1 cellular context compared by ENCODE assay signal in the genomic region with DNA sequence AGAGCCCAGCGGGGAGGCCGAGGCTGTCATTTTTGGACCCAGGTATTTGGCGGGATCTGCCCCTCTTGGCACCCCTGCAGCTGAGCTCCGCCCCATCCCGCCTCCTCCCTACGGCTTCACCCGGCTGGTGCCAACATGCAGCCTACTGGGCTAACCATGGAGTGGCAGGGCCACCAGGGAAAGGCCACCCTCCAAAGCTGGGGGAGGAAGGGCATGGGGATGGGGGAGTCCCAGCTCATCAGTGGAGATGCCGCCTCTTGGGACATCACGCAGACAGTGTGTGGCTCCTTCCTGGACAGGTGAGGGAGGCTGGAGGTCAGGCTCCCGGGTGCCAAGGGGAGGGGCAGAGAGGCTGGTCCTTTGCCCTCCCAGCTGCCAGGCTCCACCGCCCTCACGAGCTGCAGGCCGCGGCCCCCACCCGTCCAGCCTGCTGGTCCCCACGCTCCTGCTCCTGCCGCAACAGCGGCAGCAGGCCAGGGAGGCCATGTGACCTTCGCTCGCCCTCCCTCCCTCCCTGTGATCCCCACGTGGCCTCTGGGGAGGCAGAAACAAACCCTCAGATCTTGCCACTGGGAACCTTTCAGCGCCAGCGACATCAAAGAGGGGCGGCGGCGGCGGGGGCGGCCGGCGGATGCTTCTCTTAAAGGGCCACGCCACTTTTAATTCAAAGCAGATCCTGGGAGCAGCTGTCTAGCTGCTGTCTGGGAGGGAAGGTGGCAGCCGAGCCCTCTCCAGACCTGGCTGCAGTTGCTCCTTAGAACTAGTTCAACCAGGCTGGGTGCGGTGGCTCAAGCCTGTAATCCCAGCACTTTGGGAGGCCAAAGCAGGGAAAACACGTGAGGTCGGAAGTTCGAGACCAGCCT.
TF ChIP-seq lines count a peak whose summit lies in the region.

No MANE protein-coding gene starts in this region.

TF ChIP-seq in HepG2, 621 proteins besides CTCF, POLR2A, EP300 and RAD21 (continued from another document and continues in another):
- TF ChIP-seq, protein P1, sequence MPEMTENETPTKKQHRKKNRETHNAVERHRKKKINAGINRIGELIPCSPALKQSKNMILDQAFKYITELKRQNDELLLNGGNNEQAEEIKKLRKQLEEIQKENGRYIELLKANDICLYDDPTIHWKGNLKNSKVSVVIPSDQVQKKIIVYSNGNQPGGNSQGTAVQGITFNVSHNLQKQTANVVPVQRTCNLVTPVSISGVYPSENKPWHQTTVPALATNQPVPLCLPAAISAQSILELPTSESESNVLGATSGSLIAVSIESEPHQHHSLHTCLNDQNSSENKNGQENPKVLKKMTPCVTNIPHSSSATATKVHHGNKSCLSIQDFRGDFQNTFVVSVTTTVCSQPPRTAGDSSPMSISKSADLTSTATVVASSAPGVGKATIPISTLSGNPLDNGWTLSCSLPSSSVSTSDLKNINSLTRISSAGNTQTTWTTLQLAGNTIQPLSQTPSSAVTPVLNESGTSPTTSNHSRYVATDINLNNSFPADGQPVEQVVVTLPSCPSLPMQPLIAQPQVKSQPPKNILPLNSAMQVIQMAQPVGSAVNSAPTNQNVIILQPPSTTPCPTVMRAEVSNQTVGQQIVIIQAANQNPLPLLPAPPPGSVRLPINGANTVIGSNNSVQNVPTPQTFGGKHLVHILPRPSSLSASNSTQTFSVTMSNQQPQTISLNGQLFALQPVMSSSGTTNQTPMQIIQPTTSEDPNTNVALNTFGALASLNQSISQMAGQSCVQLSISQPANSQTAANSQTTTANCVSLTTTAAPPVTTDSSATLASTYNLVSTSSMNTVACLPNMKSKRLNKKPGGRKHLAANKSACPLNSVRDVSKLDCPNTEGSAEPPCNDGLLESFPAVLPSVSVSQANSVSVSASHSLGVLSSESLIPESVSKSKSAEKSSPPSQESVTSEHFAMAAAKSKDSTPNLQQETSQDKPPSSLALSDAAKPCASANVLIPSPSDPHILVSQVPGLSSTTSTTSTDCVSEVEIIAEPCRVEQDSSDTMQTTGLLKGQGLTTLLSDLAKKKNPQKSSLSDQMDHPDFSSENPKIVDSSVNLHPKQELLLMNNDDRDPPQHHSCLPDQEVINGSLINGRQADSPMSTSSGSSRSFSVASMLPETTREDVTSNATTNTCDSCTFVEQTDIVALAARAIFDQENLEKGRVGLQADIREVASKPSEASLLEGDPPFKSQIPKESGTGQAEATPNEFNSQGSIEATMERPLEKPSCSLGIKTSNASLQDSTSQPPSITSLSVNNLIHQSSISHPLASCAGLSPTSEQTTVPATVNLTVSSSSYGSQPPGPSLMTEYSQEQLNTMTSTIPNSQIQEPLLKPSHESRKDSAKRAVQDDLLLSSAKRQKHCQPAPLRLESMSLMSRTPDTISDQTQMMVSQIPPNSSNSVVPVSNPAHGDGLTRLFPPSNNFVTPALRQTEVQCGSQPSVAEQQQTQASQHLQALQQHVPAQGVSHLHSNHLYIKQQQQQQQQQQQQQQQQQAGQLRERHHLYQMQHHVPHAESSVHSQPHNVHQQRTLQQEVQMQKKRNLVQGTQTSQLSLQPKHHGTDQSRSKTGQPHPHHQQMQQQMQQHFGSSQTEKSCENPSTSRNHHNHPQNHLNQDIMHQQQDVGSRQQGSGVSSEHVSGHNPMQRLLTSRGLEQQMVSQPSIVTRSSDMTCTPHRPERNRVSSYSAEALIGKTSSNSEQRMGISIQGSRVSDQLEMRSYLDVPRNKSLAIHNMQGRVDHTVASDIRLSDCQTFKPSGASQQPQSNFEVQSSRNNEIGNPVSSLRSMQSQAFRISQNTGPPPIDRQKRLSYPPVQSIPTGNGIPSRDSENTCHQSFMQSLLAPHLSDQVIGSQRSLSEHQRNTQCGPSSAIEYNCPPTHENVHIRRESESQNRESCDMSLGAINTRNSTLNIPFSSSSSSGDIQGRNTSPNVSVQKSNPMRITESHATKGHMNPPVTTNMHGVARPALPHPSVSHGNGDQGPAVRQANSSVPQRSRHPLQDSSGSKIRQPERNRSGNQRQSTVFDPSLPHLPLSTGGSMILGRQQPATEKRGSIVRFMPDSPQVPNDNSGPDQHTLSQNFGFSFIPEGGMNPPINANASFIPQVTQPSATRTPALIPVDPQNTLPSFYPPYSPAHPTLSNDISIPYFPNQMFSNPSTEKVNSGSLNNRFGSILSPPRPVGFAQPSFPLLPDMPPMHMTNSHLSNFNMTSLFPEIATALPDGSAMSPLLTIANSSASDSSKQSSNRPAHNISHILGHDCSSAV (CRISPR knock-in tag; IDR thresholded peaks at IDR 0.05; ENCODE audit: borderline replicate concordance): no peak
- peak; percentile 62; the same call in 1 of the 2 replicates for TF ChIP-seq KDM1A (CRISPR knock-in tag; IDR thresholded peaks at IDR 0.05)
- no peak for TF ChIP-seq NONO (IDR thresholded peaks at IDR 0.05)
- peak; percentile 96 for TF ChIP-seq NONO (CRISPR knock-in tag; conservative IDR thresholded peaks at IDR 0.05)
- TF ChIP-seq BRD4 (CRISPR knock-in tag; IDR thresholded peaks at IDR 0.05): peak; percentile 90; the same call in 1 of the 2 replicates
- TF ChIP-seq ZNF556 (CRISPR knock-in tag; IDR thresholded peaks at IDR 0.05; ENCODE audit: borderline replicate concordance): peak; percentile 94; the same call in 1 of the 2 replicates
- TF ChIP-seq ATF1 (CRISPR knock-in tag; IDR thresholded peaks at IDR 0.05): no peak
- TF ChIP-seq CBX5 (CRISPR knock-in tag; IDR thresholded peaks at IDR 0.05; ENCODE audit: borderline replicate concordance): peak; percentile 94; the same call in 1 of the 2 replicates
- TF ChIP-seq, protein P2, sequence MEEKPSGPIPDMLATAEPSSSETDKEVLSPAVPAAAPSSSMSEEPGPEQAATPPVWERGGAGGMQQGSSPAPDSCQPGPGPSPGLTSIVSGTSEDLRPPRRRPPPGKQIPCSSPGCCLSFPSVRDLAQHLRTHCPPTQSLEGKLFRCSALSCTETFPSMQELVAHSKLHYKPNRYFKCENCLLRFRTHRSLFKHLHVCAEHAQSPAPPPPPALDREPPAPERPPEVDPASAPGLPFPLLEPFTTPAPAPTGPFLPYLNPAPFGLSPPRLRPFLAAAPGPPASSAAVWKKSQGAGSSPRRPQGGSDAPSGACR (CRISPR knock-in tag; IDR thresholded peaks at IDR 0.05): peak; percentile 83
- TF ChIP-seq TOE1 (CRISPR knock-in tag; IDR thresholded peaks at IDR 0.05): peak; percentile 44; the same call in 1 of the 2 replicates
- TF ChIP-seq SNRNP70 (IDR thresholded peaks at IDR 0.05; ENCODE audit: low read depth, low read length): no peak
- TF ChIP-seq, protein P3, sequence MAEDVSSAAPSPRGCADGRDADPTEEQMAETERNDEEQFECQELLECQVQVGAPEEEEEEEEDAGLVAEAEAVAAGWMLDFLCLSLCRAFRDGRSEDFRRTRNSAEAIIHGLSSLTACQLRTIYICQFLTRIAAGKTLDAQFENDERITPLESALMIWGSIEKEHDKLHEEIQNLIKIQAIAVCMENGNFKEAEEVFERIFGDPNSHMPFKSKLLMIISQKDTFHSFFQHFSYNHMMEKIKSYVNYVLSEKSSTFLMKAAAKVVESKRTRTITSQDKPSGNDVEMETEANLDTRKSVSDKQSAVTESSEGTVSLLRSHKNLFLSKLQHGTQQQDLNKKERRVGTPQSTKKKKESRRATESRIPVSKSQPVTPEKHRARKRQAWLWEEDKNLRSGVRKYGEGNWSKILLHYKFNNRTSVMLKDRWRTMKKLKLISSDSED (CRISPR knock-in tag; IDR thresholded peaks at IDR 0.05): peak; percentile 86; the same call in 1 of the 2 replicates
- peak; percentile 90 for TF ChIP-seq RBFOX2 (IDR thresholded peaks at IDR 0.05; ENCODE audit: low read depth, low read length)
- peak; percentile 95 for TF ChIP-seq KLF11 (CRISPR knock-in tag; IDR thresholded peaks at IDR 0.05)
- 0 out of 2 replicates have a peak, but pooled peaks have one; percentile 44 for TF ChIP-seq ZNF543 (CRISPR knock-in tag; IDR thresholded peaks at IDR 0.05)
- TF ChIP-seq, protein P4, sequence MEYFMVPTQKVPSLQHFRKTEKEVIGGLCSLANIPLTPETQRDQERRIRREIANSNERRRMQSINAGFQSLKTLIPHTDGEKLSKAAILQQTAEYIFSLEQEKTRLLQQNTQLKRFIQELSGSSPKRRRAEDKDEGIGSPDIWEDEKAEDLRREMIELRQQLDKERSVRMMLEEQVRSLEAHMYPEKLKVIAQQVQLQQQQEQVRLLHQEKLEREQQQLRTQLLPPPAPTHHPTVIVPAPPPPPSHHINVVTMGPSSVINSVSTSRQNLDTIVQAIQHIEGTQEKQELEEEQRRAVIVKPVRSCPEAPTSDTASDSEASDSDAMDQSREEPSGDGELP (IDR thresholded peaks at IDR 0.05; ENCODE audit: borderline replicate concordance, low read depth): peak; percentile 94
- peak; percentile 88 for TF ChIP-seq MXD4 (CRISPR knock-in tag; IDR thresholded peaks at IDR 0.05)
- peak; percentile 93 for TF ChIP-seq JARID2 (CRISPR knock-in tag; IDR thresholded peaks at IDR 0.05; ENCODE audit: insufficient replicate concordance)
- peak; percentile 50 for TF ChIP-seq HNRNPK (IDR thresholded peaks at IDR 0.05; ENCODE audit: low read depth, low read length, poor library complexity, severe bottlenecking)
- TF ChIP-seq ZNF160 (CRISPR knock-in tag; IDR thresholded peaks at IDR 0.05): peak; percentile 26; the same call in 1 of the 2 replicates
- TF ChIP-seq, protein P5, sequence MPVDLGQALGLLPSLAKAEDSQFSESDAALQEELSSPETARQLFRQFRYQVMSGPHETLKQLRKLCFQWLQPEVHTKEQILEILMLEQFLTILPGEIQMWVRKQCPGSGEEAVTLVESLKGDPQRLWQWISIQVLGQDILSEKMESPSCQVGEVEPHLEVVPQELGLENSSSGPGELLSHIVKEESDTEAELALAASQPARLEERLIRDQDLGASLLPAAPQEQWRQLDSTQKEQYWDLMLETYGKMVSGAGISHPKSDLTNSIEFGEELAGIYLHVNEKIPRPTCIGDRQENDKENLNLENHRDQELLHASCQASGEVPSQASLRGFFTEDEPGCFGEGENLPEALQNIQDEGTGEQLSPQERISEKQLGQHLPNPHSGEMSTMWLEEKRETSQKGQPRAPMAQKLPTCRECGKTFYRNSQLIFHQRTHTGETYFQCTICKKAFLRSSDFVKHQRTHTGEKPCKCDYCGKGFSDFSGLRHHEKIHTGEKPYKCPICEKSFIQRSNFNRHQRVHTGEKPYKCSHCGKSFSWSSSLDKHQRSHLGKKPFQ (CRISPR knock-in tag; IDR thresholded peaks at IDR 0.05; ENCODE audit: insufficient replicate concordance): no peak
- TF ChIP-seq ZNF446 (CRISPR knock-in tag; IDR thresholded peaks at IDR 0.05): no peak
- peak; percentile 65; the same call in 1 of the 2 replicates for TF ChIP-seq ZNF761 (CRISPR knock-in tag; conservative IDR thresholded peaks at IDR 0.05)
- TF ChIP-seq, protein P6, sequence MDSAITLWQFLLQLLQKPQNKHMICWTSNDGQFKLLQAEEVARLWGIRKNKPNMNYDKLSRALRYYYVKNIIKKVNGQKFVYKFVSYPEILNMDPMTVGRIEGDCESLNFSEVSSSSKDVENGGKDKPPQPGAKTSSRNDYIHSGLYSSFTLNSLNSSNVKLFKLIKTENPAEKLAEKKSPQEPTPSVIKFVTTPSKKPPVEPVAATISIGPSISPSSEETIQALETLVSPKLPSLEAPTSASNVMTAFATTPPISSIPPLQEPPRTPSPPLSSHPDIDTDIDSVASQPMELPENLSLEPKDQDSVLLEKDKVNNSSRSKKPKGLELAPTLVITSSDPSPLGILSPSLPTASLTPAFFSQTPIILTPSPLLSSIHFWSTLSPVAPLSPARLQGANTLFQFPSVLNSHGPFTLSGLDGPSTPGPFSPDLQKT (CRISPR knock-in tag; IDR thresholded peaks at IDR 0.05; ENCODE audit: borderline replicate concordance): no peak
- TF ChIP-seq ZNF44 (CRISPR knock-in tag; IDR thresholded peaks at IDR 0.05): peak; percentile 28; the same call in 1 of the 2 replicates
- no peak for TF ChIP-seq HCFC1 (IDR thresholded peaks at IDR 0.05; ENCODE audit: low read depth, low read length)
- no peak for TF ChIP-seq ATM (IDR thresholded peaks at IDR 0.05; ENCODE audit: borderline replicate concordance)
- TF ChIP-seq ZNF841 (CRISPR knock-in tag; IDR thresholded peaks at IDR 0.05; ENCODE audit: borderline replicate concordance): no peak
- TF ChIP-seq, protein P7, sequence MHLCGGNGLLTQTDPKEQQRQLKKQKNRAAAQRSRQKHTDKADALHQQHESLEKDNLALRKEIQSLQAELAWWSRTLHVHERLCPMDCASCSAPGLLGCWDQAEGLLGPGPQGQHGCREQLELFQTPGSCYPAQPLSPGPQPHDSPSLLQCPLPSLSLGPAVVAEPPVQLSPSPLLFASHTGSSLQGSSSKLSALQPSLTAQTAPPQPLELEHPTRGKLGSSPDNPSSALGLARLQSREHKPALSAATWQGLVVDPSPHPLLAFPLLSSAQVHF (CRISPR knock-in tag; IDR thresholded peaks at IDR 0.05): 0 out of 2 replicates have a peak, but pooled peaks have one; percentile 60
- TF ChIP-seq, protein P8, sequence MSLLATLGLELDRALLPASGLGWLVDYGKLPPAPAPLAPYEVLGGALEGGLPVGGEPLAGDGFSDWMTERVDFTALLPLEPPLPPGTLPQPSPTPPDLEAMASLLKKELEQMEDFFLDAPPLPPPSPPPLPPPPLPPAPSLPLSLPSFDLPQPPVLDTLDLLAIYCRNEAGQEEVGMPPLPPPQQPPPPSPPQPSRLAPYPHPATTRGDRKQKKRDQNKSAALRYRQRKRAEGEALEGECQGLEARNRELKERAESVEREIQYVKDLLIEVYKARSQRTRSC (CRISPR knock-in tag; IDR thresholded peaks at IDR 0.05; ENCODE audit: low read depth): peak; percentile 89; the same call in 1 of the 2 replicates
- TF ChIP-seq SOX13 (IDR thresholded peaks at IDR 0.05): peak; percentile 80; the same call in 1 of the 2 replicates
- peak in 1 of 2 experiments; percentile 85; a peak in 2 of 4 replicates for TF ChIP-seq SOX13 (CRISPR knock-in tag; conservative IDR thresholded peaks at IDR 0.05 in 1 of 2, IDR thresholded peaks at IDR 0.05 in 1 of 2)
- peak; percentile 62; the same call in 1 of the 2 replicates for TF ChIP-seq ZNF143 (CRISPR knock-in tag; IDR thresholded peaks at IDR 0.05)
- TF ChIP-seq, protein P9, sequence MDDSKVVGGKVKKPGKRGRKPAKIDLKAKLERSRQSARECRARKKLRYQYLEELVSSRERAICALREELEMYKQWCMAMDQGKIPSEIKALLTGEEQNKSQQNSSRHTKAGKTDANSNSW (CRISPR knock-in tag; IDR thresholded peaks at IDR 0.05; ENCODE audit: borderline replicate concordance): peak; percentile 51; the same call in 1 of the 2 replicates
- TF ChIP-seq HDAC2 (CRISPR knock-in tag; IDR thresholded peaks at IDR 0.05): peak; percentile 93
- TF ChIP-seq HOXD1 (CRISPR knock-in tag; IDR thresholded peaks at IDR 0.05): peak; percentile 74
- TF ChIP-seq, protein P10, sequence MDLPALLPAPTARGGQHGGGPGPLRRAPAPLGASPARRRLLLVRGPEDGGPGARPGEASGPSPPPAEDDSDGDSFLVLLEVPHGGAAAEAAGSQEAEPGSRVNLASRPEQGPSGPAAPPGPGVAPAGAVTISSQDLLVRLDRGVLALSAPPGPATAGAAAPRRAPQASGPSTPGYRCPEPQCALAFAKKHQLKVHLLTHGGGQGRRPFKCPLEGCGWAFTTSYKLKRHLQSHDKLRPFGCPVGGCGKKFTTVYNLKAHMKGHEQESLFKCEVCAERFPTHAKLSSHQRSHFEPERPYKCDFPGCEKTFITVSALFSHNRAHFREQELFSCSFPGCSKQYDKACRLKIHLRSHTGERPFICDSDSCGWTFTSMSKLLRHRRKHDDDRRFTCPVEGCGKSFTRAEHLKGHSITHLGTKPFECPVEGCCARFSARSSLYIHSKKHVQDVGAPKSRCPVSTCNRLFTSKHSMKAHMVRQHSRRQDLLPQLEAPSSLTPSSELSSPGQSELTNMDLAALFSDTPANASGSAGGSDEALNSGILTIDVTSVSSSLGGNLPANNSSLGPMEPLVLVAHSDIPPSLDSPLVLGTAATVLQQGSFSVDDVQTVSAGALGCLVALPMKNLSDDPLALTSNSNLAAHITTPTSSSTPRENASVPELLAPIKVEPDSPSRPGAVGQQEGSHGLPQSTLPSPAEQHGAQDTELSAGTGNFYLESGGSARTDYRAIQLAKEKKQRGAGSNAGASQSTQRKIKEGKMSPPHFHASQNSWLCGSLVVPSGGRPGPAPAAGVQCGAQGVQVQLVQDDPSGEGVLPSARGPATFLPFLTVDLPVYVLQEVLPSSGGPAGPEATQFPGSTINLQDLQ (CRISPR knock-in tag; IDR thresholded peaks at IDR 0.05): peak; percentile 88; the same call in 1 of the 2 replicates
